In the genomic region with DNA sequence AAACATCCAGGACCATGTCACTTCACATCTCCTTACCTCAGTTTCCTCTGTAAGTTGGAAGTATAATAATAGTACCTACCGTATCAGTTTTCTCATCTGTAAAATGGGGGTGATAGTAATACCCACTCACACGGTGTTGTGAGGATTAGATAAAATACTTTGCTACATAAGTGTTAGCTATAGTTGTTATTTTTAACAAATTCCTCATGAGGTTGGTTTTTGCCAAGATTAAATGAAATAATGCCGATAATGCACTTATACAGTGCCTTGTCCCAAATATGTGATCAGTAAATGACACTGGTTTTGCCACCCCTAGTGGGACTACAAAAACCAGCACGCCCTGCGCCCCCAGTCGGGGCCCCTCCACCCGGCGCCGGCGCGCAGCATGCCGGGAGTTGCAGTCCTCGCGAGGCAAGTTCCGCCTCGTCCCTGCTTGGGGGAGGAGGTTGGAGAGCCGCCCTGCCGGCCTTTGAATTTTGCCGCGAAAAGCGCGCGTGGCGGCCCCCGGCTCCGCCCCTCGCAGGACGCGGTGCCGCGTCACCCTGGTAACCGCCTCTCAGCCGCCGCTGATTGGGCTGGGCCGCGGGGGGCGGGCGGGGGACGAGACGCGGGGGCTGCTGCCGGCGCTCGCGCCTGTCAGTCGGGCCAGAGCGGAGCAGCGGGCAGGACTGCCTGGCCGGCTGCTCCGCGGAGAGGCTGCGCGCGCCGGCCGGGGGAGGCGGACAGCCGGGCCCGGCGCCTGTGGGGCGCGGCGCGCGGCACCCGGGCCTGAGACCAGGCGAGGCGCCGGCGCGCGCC, we compare ENCODE assay signal across 8 cellular contexts. TPM values are rescaled to one million over a fixed set of nuclear protein-coding genes. Genes with fewer than 3 reads are reported as not detected.
A peak's percentile ranks its signal among the peaks of the same experiment; 100 is the strongest.
DNase-seq lines count a peak whose midpoint lies in the region; TF ChIP-seq lines count a peak whose summit lies in the region.

A gene (plus strand): TSS at position 639 of the 798 bp plus-strand sequence. CDS start 30,322 bp downstream, outside the sequence.

- H3K9me3 Mint-ChIP-seq in H9 (no peaks in the 10 kb centered on the region; a peak in 1 of 5 replicates), nephron progenitor cell (no peaks in the 10 kb centered on the region)
- no peaks in the 10 kb centered on the region for H3K9me3 Mint-ChIP-seq in stimulated activated naive CD8-positive, alpha-beta T cell treated with anti-CD3 and anti-CD28 coated beads, Interleukin-15, Interleukin-2, amounts not matched to agents 100 ng/mL and 50 ng/mL, for 24 hours

- no peak within 1 kb of the TSS for H3K56ac ChIP-seq in H9 (ENCODE audit: insufficient read length, low read depth, low read length)

- H3K4ac ChIP-seq in H9 (ENCODE audit: low read depth, low read length): no peak within 1 kb of the TSS

- H3K27me3 Mint-ChIP-seq in H9 (ENCODE audit: low read depth) (peaks cover 45% of the 10 kb centered on the region), nephron progenitor cell (ENCODE audit: low read depth, poor library complexity) (peaks cover 49% of the 10 kb centered on the region)
- H3K27me3 Mint-ChIP-seq in stimulated activated naive CD8-positive, alpha-beta T cell treated with anti-CD3 and anti-CD28 coated beads, Interleukin-15, Interleukin-2, amounts not matched to agents 100 ng/mL and 50 ng/mL, for 24 hours: peaks cover 34% of the 10 kb centered on the region

- H2BK15ac ChIP-seq in H9 (ENCODE audit: low read depth, low read length): no peak within 1 kb of the TSS

- no peaks in the 10 kb centered on the region for H3K36me3 ChIP-seq in ES-I3 (ENCODE audit: insufficient read depth, low read length)
- H3K36me3 ChIP-seq in MG63: no peaks in the 10 kb centered on the region

- H3K14ac ChIP-seq in H9 (ENCODE audit: insufficient read depth, low read length): peak within 1 kb of the TSS; percentile 24; the same call in 1 of the 2 replicates

- DNase-seq in H9 (peak; percentile 99), MG63 (peak; percentile 94), SHP77 (lab: John Stamatoyannopoulos, UW) (peak; percentile 94 to 95), activated gamma-delta T cell (lab: John Stamatoyannopoulos, UW) (peak; percentile 98), fibroblast of the conjunctiva (ENCODE audit: low read depth) (peak; percentile 89), nephron progenitor cell (peak; percentile 96)

- H2AK5ac ChIP-seq in H9 (ENCODE audit: insufficient read length, low read length): no peak within 1 kb of the TSS

- H3T11ph ChIP-seq in H9 (ENCODE audit: low read length): no peak within 1 kb of the TSS

- H4K20me1 ChIP-seq in H9 (ENCODE audit: control insufficient read depth, insufficient read depth, insufficient read length): no peaks in the 10 kb centered on the region

- no peak within 1 kb of the TSS for H4K8ac ChIP-seq in H9 (replicated peaks; ENCODE audit: insufficient read length, low read depth, low read length)

- H3K9ac ChIP-seq in ES-I3 (ENCODE audit: low read depth, low read length): peak within 1 kb of the TSS; percentile 52; the same call in 1 of the 2 replicates
- no peak within 1 kb of the TSS for H3K9ac ChIP-seq in H9 (ENCODE audit: extremely low read depth, insufficient read length, low read length)

- no peak within 1 kb of the TSS for H2AFZ ChIP-seq in H9 (ENCODE audit: low read length)

- H4K5ac ChIP-seq in H9 (ENCODE audit: insufficient read length, low read depth, low read length): no peak within 1 kb of the TSS

- H3K79me1 ChIP-seq in H9 (ENCODE audit: insufficient read depth, low read depth, low read length, poor library complexity, severe bottlenecking): no peaks in the 10 kb centered on the region

- H3K27ac Mint-ChIP-seq in H9 (no peak within 1 kb of the TSS), nephron progenitor cell (no peak within 1 kb of the TSS)
- no peak within 1 kb of the TSS for H3K27ac Mint-ChIP-seq in stimulated activated naive CD8-positive, alpha-beta T cell treated with anti-CD3 and anti-CD28 coated beads, Interleukin-15, Interleukin-2, amounts not matched to agents 100 ng/mL and 50 ng/mL, for 24 hours

- TF ChIP-seq CTCF in H9 (conservative IDR thresholded peaks at IDR 0.05) (no peak), nephron progenitor cell (IDR thresholded peaks at IDR 0.05) (peak; percentile 8)

- H3K36me3 Mint-ChIP-seq in H9 (ENCODE audit: insufficient read depth in 1 of 3, low read depth in 3 of 3) (no peaks in the 10 kb centered on the region), nephron progenitor cell (ENCODE audit: low read depth) (no peaks in the 10 kb centered on the region)
- no peaks in the 10 kb centered on the region for H3K36me3 Mint-ChIP-seq in stimulated activated naive CD8-positive, alpha-beta T cell treated with anti-CD3 and anti-CD28 coated beads, Interleukin-15, Interleukin-2, amounts not matched to agents 100 ng/mL and 50 ng/mL, for 24 hours (ENCODE audit: low read depth)

- H3K18ac ChIP-seq in H9 (ENCODE audit: insufficient read length, low read depth, low read length): peak within 1 kb of the TSS; percentile 33

- H3K4me3 Mint-ChIP-seq in H9 (peak within 1 kb of the TSS; percentile 63 to 79), nephron progenitor cell (peak within 1 kb of the TSS; percentile 74)
- peak within 1 kb of the TSS; percentile 62 for H3K4me3 Mint-ChIP-seq in stimulated activated naive CD8-positive, alpha-beta T cell treated with anti-CD3 and anti-CD28 coated beads, Interleukin-15, Interleukin-2, amounts not matched to agents 100 ng/mL and 50 ng/mL, for 24 hours

- H3K27ac ChIP-seq in H9 (ENCODE audit: insufficient read length, low read depth, low read length): no peak within 1 kb of the TSS

- H3K4me1 ChIP-seq in ES-I3 (ENCODE audit: insufficient read depth, low read length) (peaks cover 18% of the 10 kb centered on the region; the same call in 1 of the 2 replicates), H9 (ENCODE audit: insufficient read depth, low read length) (no peaks in the 10 kb centered on the region)

- no peak within 1 kb of the TSS for H4K91ac ChIP-seq in H9 (ENCODE audit: insufficient read length, low read depth, low read length)

- WGBS in H9 (ENCODE audit: extremely low coverage, insufficient read length, low lambda C conversion rate): no CpG with 5 or more reads among the region's 72 CpGs

- H3K9me3 ChIP-seq in ES-I3 (ENCODE audit: control insufficient read depth, insufficient read depth, low read length): no peaks in the 10 kb centered on the region
- no peaks in the 10 kb centered on the region for H3K9me3 ChIP-seq in H9 (ENCODE audit: control insufficient read depth, low read depth, low read length)
- no peaks in the 10 kb centered on the region for H3K9me3 ChIP-seq in MG63

- H3K79me2 ChIP-seq in H9 (ENCODE audit: insufficient read depth, low read length): no peaks in the 10 kb centered on the region

- peak within 1 kb of the TSS; percentile 51 for H3K4me3 ChIP-seq in MG63

- no peak within 1 kb of the TSS for H2BK12ac ChIP-seq in H9 (ENCODE audit: insufficient read length, low read depth, low read length)

- H3K27me3 ChIP-seq in H9 (ENCODE audit: insufficient read depth, low read length) (peaks cover 2% of the 10 kb centered on the region; the same call in 1 of the 2 replicates), MG63 (no peaks in the 10 kb centered on the region)

- H3K4me2 ChIP-seq in H9 (ENCODE audit: insufficient read depth, insufficient read length, low read length): peak within 1 kb of the TSS; percentile 19

- H3K4me1 Mint-ChIP-seq in H9 (peaks cover 19 to 50% of the 10 kb centered on the region in 2 experiments), nephron progenitor cell (peaks cover 58% of the 10 kb centered on the region)
- H3K4me1 Mint-ChIP-seq in stimulated activated naive CD8-positive, alpha-beta T cell treated with anti-CD3 and anti-CD28 coated beads, Interleukin-15, Interleukin-2, amounts not matched to agents 100 ng/mL and 50 ng/mL, for 24 hours (ENCODE audit: low read depth): no peaks in the 10 kb centered on the region

- H2BK20ac ChIP-seq in H9 (ENCODE audit: low read depth, low read length, poor library complexity, severe bottlenecking): no peak within 1 kb of the TSS

- H3K23me2 ChIP-seq in H9 (ENCODE audit: insufficient read length, low read depth, low read length, poor library complexity, severe bottlenecking): peaks cover 4% of the 10 kb centered on the region

- H3K23ac ChIP-seq in H9 (ENCODE audit: insufficient read length, low read depth, low read length): no peak within 1 kb of the TSS

- H2BK5ac ChIP-seq in H9 (ENCODE audit: insufficient read length, low read length): no peak within 1 kb of the TSS

- H2BK120ac ChIP-seq in H9 (ENCODE audit: low read depth, low read length, poor library complexity, severe bottlenecking): no peak within 1 kb of the TSS

RNA-seq across cellular contexts. Expression of the gene that starts here (rescaled TPM):
- total RNA-seq in H9 (2021): 2.8 and 3.2 TPM in 2 replicates
- 0.84 and 1.8 TPM in 2 replicates for total RNA-seq in MG63 (2014; rRNA removed; shearing (Covaris generic); ENCODE audit: low replicate concordance)
